Comparison of ENCODE assay signal across 8 cellular contexts in genomic region chr7:24812313-24812945, GRCh38. TPM values are rescaled to one million over a fixed set of nuclear protein-coding genes. Genes with fewer than 3 reads are reported as not detected.
DNase-seq lines count a peak whose midpoint lies in the region; ATAC-seq and TF ChIP-seq lines count a peak whose summit lies in the region.

No MANE protein-coding gene starts in this region.

- H3K4me1 Mint-ChIP-seq in activated CD4-positive, alpha-beta T cell treated with anti-CD3 and anti-CD28 coated beads for 36 hours = no peaks in the 10 kb centered on the region
- no peaks in the 10 kb centered on the region for H3K4me1 Mint-ChIP-seq in type B pancreatic cell (ENCODE audit: unreplicated experiment)

- no peaks in the 10 kb centered on the region for H3K79me1 ChIP-seq in mesendoderm (ENCODE audit: low read length)

- no peak overlapping the region for H3K27ac ChIP-seq in mesendoderm (ENCODE audit: low read depth, low read length)

- H4K8ac ChIP-seq in mesendoderm (ENCODE audit: low read depth, low read length) = no peak overlapping the region

- DNase-seq in AG04449 (ENCODE audit: low read depth, low spot score) (no peak), NCI-H1105 (lab: John Stamatoyannopoulos, UW) (peak; percentile 24), mesendoderm (peak; percentile 32), type B pancreatic cell (ENCODE audit: extremely low spot score, unreplicated experiment) (no peak)
- peak; percentile 68 for DNase-seq in activated CD4-positive, alpha-beta T cell treated with anti-CD3 and anti-CD28 coated beads for 36 hours
- DNase-seq in effector CD4-positive, alpha-beta T cell = peak; percentile 45

- no peaks in the 10 kb centered on the region for H3K4me1 ChIP-seq in mesendoderm (ENCODE audit: control insufficient read depth, low read depth, low read length)

- peaks cover 2% of the 10 kb centered on the region for H3K36me3 ChIP-seq in mesendoderm (ENCODE audit: control insufficient read depth, insufficient read depth, low read length)

- peak; percentile 69 for TF ChIP-seq CTCF in AG04449 (IDR thresholded peaks at IDR 0.05; ENCODE audit: insufficient read depth, low read length, missing control alignments)
- peak; percentile 85 for TF ChIP-seq CTCF in GM12873 (IDR thresholded peaks at IDR 0.05; ENCODE audit: insufficient read depth, low read depth, low read length, missing control alignments)
- peak; percentile 97 for TF ChIP-seq CTCF in type B pancreatic cell (conservative IDR thresholded peaks at IDR 0.05)

- no peak overlapping the region for H2BK5ac ChIP-seq in mesendoderm (ENCODE audit: low read length)

- no peak overlapping the region for H2AK5ac ChIP-seq in mesendoderm (ENCODE audit: low read length)

- no CpG with 5 or more reads among the region's 4 CpGs for WGBS in mesendoderm (ENCODE audit: extremely low coverage, insufficient coverage, low lambda C conversion rate)

- H3K27me3 Mint-ChIP-seq in activated CD4-positive, alpha-beta T cell treated with anti-CD3 and anti-CD28 coated beads for 36 hours = no peaks in the 10 kb centered on the region
- no peaks in the 10 kb centered on the region for H3K27me3 Mint-ChIP-seq in type B pancreatic cell

- H3K4me3 ChIP-seq in AG04449 (ENCODE audit: low read depth, low read length) (no peak overlapping the region), mesendoderm (ENCODE audit: low read length) (no peak overlapping the region)

- no peaks in the 10 kb centered on the region for H3K79me2 ChIP-seq in mesendoderm (ENCODE audit: control insufficient read depth, insufficient read depth, low read length)

- no peak overlapping the region for H3K4ac ChIP-seq in mesendoderm (ENCODE audit: low read depth, low read length)

- peaks cover 43% of the 10 kb centered on the region for H3K36me3 Mint-ChIP-seq in activated CD4-positive, alpha-beta T cell treated with anti-CD3 and anti-CD28 coated beads for 36 hours (ENCODE audit: low read depth)
- no peaks in the 10 kb centered on the region for H3K36me3 Mint-ChIP-seq in type B pancreatic cell

- H3K56ac ChIP-seq in mesendoderm (ENCODE audit: low read length) = no peak overlapping the region

- H3K9me3 Mint-ChIP-seq in activated CD4-positive, alpha-beta T cell treated with anti-CD3 and anti-CD28 coated beads for 36 hours (ENCODE audit: low read depth) = no peaks in the 10 kb centered on the region
- H3K9me3 Mint-ChIP-seq in type B pancreatic cell = no peaks in the 10 kb centered on the region

- no peak overlapping the region for H3K4me2 ChIP-seq in mesendoderm (ENCODE audit: low read length)

- no peak overlapping the region for H3K27ac Mint-ChIP-seq in activated CD4-positive, alpha-beta T cell treated with anti-CD3 and anti-CD28 coated beads for 36 hours
- no peak overlapping the region for H3K27ac Mint-ChIP-seq in type B pancreatic cell

- H3K4me3 Mint-ChIP-seq in activated CD4-positive, alpha-beta T cell treated with anti-CD3 and anti-CD28 coated beads for 36 hours = no peak overlapping the region
- no peak overlapping the region for H3K4me3 Mint-ChIP-seq in type B pancreatic cell

- H3K18ac ChIP-seq in mesendoderm (ENCODE audit: low read length) = no peak overlapping the region

- ATAC-seq in activated CD4-positive, alpha-beta T cell treated with anti-CD3 and anti-CD28 coated beads for 36 hours = peak; percentile 69
- no peak for ATAC-seq in GM18511 (IDR thresholded peaks at IDR 0.05; ENCODE audit: unreplicated experiment)

- no peak overlapping the region for H3K9ac ChIP-seq in mesendoderm (ENCODE audit: low read length)

- H4K5ac ChIP-seq in mesendoderm (ENCODE audit: low read length) = no peak overlapping the region

- POLR2A ChIA-PET in AG04449 (lab: Yijun Ruan, JAX) = interaction anchor here (1.1 to 1.5 kb wide), 2 partner anchors 11 to 168 kb away, joined by 3 to 4 read pairs; partner anchors contain the start of gene OSBPL3
- POLR2A ChIA-PET in activated CD4-positive, alpha-beta T cell treated with anti-CD3 and anti-CD28 coated beads for 36 hours (lab: Charles Lee) = interaction anchor here (0.6 to 0.7 kb wide), 4 partner anchors 9 to 312 kb away, joined by 3 to 5 read pairs (median 4); no protein-coding TSS in a partner anchor

- CTCF ChIA-PET in AG04449 (lab: Yijun Ruan, JAX) = interaction anchor here (0.5 to 18.4 kb wide), 75 partner anchors 9 to 349 kb away, joined by 3 to 928 read pairs (median 5); partner anchors contain the start of gene OSBPL3
- CTCF ChIA-PET in activated CD4-positive, alpha-beta T cell treated with anti-CD3 and anti-CD28 coated beads for 36 hours (lab: Charles Lee) = interaction anchor here (0.6 to 9.0 kb wide), 53 partner anchors 9 to 346 kb away, joined by 3 to 152 read pairs (median 4); partner anchors contain the start of genes CYCS and OSBPL3

- H2BK120ac ChIP-seq in mesendoderm (ENCODE audit: low read depth, low read length) = no peak overlapping the region

- H3K23ac ChIP-seq in mesendoderm (ENCODE audit: low read length) = no peak overlapping the region

- H2BK15ac ChIP-seq in mesendoderm (replicated peaks; ENCODE audit: low read depth) = no peak overlapping the region

- H3K27me3 ChIP-seq in mesendoderm (ENCODE audit: insufficient read depth, low read length, poor library complexity) = no peaks in the 10 kb centered on the region

- intact Hi-C loops in activated CD4-positive, alpha-beta T cell treated with anti-CD3 and anti-CD28 coated beads for 36 hours (cut with DNase I, micrococcal nuclease) = loop anchor here (1.0 kb wide), 3 partner anchors 258 to 286 kb away; no protein-coding TSS in a partner anchor

RNA-seq across cellular contexts. Expression of gene GSDME, which starts 55.2 kb away (rescaled TPM):
- 1 to 10 TPM; 6.2 to 8.5 TPM for total RNA-seq in activated CD4-positive, alpha-beta T cell treated with anti-CD3 and anti-CD28 coated beads for 36 hours
- 2.8 TPM for polyA plus RNA-seq in mesendoderm (2013, experiment 1 of 2)
- polyA plus RNA-seq in mesendoderm (2013, experiment 2 of 2) = 3.0 TPM
- total RNA-seq in type B pancreatic cell (ENCODE audit: low replicate concordance) = 5.6 and 10.8 TPM in 2 replicates

Comparison
In these comparisons a context has a peak if more than half of its experiments do, and no peak if none do; other contexts are left out.
1. DNase-seq: peak in NCI-H1105 (single experiment), activated CD4-positive, alpha-beta T cell treated with anti-CD3 and anti-CD28 coated beads for 36 hours (single experiment), effector CD4-positive, alpha-beta T cell (single experiment) and mesendoderm (single experiment); none in AG04449 (single experiment) and type B pancreatic cell (single experiment).
2. Peak in every context shown above with its lines, with median percentiles within 50 percentile points of each other: CTCF ChIP-seq.